8 cellular contexts compared by ENCODE assay signal in genomic region chr1:121519042-121519755, GRCh38.
A peak's percentile ranks its signal among the peaks of the same experiment; 100 is the strongest.
DNase-seq lines count a peak whose midpoint lies in the region; ATAC-seq and TF ChIP-seq lines count a peak whose summit lies in the region.

No MANE protein-coding gene starts in this region.

- peak overlapping the region; percentile 84 to 85 for H3K27ac Mint-ChIP-seq in activated naive CD4-positive, alpha-beta T cell treated with anti-CD3 and anti-CD28 coated beads, Interleukin-2, amount 50 U/mL, for 72 hours

- H3K4me1 ChIP-seq in right atrium auricular region: peaks cover 0 to 8% of the 10 kb centered on the region in 2 donors

- peaks cover 3 to 6% of the 10 kb centered on the region in 2 donors for H3K27me3 ChIP-seq in right atrium auricular region

- peak; percentile 89 to 90 for ATAC-seq in activated naive CD4-positive, alpha-beta T cell treated with anti-CD3 and anti-CD28 coated beads, Interleukin-2, amount 50 U/mL, for 72 hours
- ATAC-seq in GM21526 (IDR thresholded peaks at IDR 0.05; ENCODE audit: low FRiP score, unreplicated experiment) (no peak), HG02840 (IDR thresholded peaks at IDR 0.05; ENCODE audit: low FRiP score, unreplicated experiment) (no peak)

- no peak for TF ChIP-seq CTCF in right atrium auricular region (IDR thresholded peaks at IDR 0.05)

- H3K36me3 ChIP-seq in right atrium auricular region: no peaks in the 10 kb centered on the region

- no peaks in the 10 kb centered on the region for H3K9me3 ChIP-seq in right atrium auricular region

- peaks cover 0 to 4% of the 10 kb centered on the region in 2 donors for H3K9me3 Mint-ChIP-seq in activated naive CD4-positive, alpha-beta T cell treated with anti-CD3 and anti-CD28 coated beads, Interleukin-2, amount 50 U/mL, for 72 hours

- peak overlapping the region in 1 of 2 donors; percentile 23 for H3K27ac ChIP-seq in right atrium auricular region

- peak overlapping the region; percentile 39 to 50 for H3K4me3 ChIP-seq in right atrium auricular region

- peak; percentile 38 for DNase-seq in D341Med (ENCODE audit: low spot score)
- peak; percentile 24 for DNase-seq in HS-5 (ENCODE audit: low read depth)
- DNase-seq in SHP77 treated with DMSO at 0.1 percent for 48 hours (lab: John Stamatoyannopoulos, UW): peak; percentile 46
- peak; percentile 78 to 87 for DNase-seq in activated naive CD4-positive, alpha-beta T cell treated with anti-CD3 and anti-CD28 coated beads, Interleukin-2, amount 50 U/mL, for 72 hours (ENCODE audit: low spot score in 2 of 2)
- no peak for DNase-seq in right atrium auricular region (ENCODE audit: low spot score)
- peak; percentile 93 for DNase-seq in retina

- H3K36me3 Mint-ChIP-seq in activated naive CD4-positive, alpha-beta T cell treated with anti-CD3 and anti-CD28 coated beads, Interleukin-2, amount 50 U/mL, for 72 hours: peaks cover 4 to 6% of the 10 kb centered on the region in 2 donors

Comparison
In these comparisons a context has a peak if more than half of its experiments do, and no peak if none do; other contexts are left out.
1. ATAC-seq: peak in activated naive CD4-positive, alpha-beta T cell treated with anti-CD3 and anti-CD28 coated beads, Interleukin-2, amount 50 U/mL, for 72 hours (2 of 2); none in GM21526 (single experiment) and HG02840 (single experiment).